ENCODE assay signal across 1 cellular context in the genomic region with DNA sequence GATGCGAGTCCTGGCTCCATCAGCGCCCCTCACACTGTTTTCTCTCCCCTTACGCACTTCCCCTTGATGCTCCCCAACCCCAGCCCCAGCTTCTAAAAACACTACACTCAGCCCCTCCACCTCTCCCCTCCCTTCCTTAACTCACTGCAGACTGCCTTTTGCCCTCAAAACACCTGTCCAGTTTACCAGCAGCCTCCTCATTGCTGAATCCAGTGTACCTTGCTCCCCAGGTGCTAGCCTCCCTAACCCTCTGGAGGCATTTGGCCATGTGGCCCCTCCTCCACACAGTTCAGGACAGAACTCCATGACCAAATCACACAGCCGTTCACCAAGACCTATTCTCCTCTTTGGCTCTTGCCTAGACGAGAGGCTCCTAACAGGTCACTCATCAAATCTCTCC.
TF ChIP-seq lines count a peak whose summit lies in the region.

No MANE protein-coding gene starts in this region.

TF ChIP-seq in H1, 55 proteins besides CTCF, POLR2A, EP300 and RAD21:
- no peak for TF ChIP-seq HDAC2 (IDR thresholded peaks at IDR 0.05; ENCODE audit: borderline replicate concordance in 1 of 2, low read depth in 2 of 2, low read length in 2 of 2)
